Comparison of ENCODE assay signal across 24 cellular contexts in the genomic region with DNA sequence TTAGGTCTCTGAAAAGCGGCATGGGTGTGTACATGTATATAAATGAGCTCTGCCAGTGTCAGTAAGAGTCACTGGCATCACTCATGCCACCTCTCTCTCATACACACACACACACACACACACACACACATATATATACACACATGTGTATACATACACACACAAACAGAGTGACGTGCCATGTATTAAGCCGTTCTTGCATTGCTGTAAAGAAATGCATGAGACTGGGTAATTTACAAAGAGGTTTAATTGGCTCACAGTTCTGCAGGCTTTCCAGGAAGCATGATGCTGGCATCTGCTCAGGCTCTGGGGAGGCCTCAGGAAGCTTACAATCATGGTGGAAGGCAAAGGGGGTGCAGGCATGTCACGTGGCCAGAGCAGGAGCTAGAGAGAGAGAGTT.
A peak's percentile ranks its signal among the peaks of the same experiment; 100 is the strongest.
DNase-seq lines count a peak whose midpoint lies in the region; ATAC-seq, FAIRE-seq and TF ChIP-seq lines count a peak whose summit lies in the region.
"Had no signal": no experiment of that assay in that cellular context is flagged by ENCODE, and none has a peak within 500 bp of the region (broad histone marks: within the 10 kb centered on the region; RNA-seq: fewer than 3 reads in every experiment).

No MANE protein-coding gene starts in this region.

- H3K27me3 ChIP-seq in K562 (ENCODE audit: control insufficient read depth in 2 of 2, insufficient read depth in 2 of 2, low read length in 2 of 2) (no peaks in the 10 kb centered on the region), psoas muscle (ENCODE audit: insufficient read depth in 3 of 3, low read length in 2 of 3) (no peaks in the 10 kb centered on the region)
- H3K27me3 ChIP-seq: BLaER1 had no signal

- H3K27me3 Mint-ChIP-seq in activated naive CD4-positive, alpha-beta T cell treated with anti-CD3 and anti-CD28 coated beads, Interleukin-2, amount 10 ng/mL, durations not matched to agents 7 days and 5 days = no peaks in the 10 kb centered on the region
- no peaks in the 10 kb centered on the region for H3K27me3 Mint-ChIP-seq in activated naive CD4-positive, alpha-beta T cell treated with anti-CD3 and anti-CD28 coated beads for 36 hours (ENCODE audit: low read depth)
- H3K27me3 Mint-ChIP-seq: B cell; CD4-positive, CD25-positive, alpha-beta regulatory T cell had no signal

- CTCF ChIA-PET in activated naive CD4-positive, alpha-beta T cell treated with anti-CD3 and anti-CD28 coated beads, Interleukin-2, amount 10 ng/mL, durations not matched to agents 7 days and 5 days (lab: Charles Lee) = interaction anchor here (1.7 to 3.8 kb wide), 2 partner anchors 8 to 70 kb away, joined by 6 to 26 read pairs; no protein-coding TSS in a partner anchor
- CTCF ChIA-PET in activated naive CD4-positive, alpha-beta T cell treated with anti-CD3 and anti-CD28 coated beads for 36 hours (lab: Charles Lee) = interaction anchor here (0.7 to 3.4 kb wide), 3 partner anchors 9 to 196 kb away, joined by 3 to 15 read pairs (median 4); no protein-coding TSS in a partner anchor
- CTCF ChIA-PET in K562 (lab: Yijun Ruan, JAX; ENCODE audit: low intra/inter-chr PET ratio) = no interaction called here

- ATAC-seq in K562 (no peak), psoas muscle (no peak), HG02623 (IDR thresholded peaks at IDR 0.05; ENCODE audit: unreplicated experiment) (no peak)
- ATAC-seq: GM12878 had no signal

- H3K9me3 ChIP-seq in K562 (replicated peaks; ENCODE audit: control insufficient read depth, insufficient read depth, low read depth, low read length) (peaks cover 3% of the 10 kb centered on the region), psoas muscle (peaks cover 4% of the 10 kb centered on the region)
- H3K9me3 ChIP-seq: BLaER1, HAP-1 had no signal

- no peak for FAIRE-seq in K562 (lab: Jason Lieb, UNC)
- FAIRE-seq: A204.1, D721Med, GM12878, H54 had no signal

- TF ChIP-seq CTCF in K562 (IDR thresholded peaks at IDR 0.05 in 2 of 3, conservative IDR thresholded peaks at IDR 0.05 in 1 of 3; ENCODE audit: insufficient read depth in 2 of 3, low read depth in 1 of 3, low read length in 3 of 3) (no peak), psoas muscle (IDR thresholded peaks at IDR 0.05) (no peak)

- H3K4me1 Mint-ChIP-seq in activated naive CD4-positive, alpha-beta T cell treated with anti-CD3 and anti-CD28 coated beads, Interleukin-2, amount 10 ng/mL, durations not matched to agents 7 days and 5 days = peaks cover 56% of the 10 kb centered on the region
- peaks cover 19% of the 10 kb centered on the region for H3K4me1 Mint-ChIP-seq in activated naive CD4-positive, alpha-beta T cell treated with anti-CD3 and anti-CD28 coated beads for 36 hours (ENCODE audit: low read depth)

- peaks cover 27% of the 10 kb centered on the region for H3K36me3 Mint-ChIP-seq in activated naive CD4-positive, alpha-beta T cell treated with anti-CD3 and anti-CD28 coated beads, Interleukin-2, amount 10 ng/mL, durations not matched to agents 7 days and 5 days
- H3K36me3 Mint-ChIP-seq in activated naive CD4-positive, alpha-beta T cell treated with anti-CD3 and anti-CD28 coated beads for 36 hours (ENCODE audit: low read depth) = peaks cover 2% of the 10 kb centered on the region

- peaks cover 28% of the 10 kb centered on the region for H3K9me3 Mint-ChIP-seq in activated naive CD4-positive, alpha-beta T cell treated with anti-CD3 and anti-CD28 coated beads, Interleukin-2, amount 10 ng/mL, durations not matched to agents 7 days and 5 days
- peaks cover 16% of the 10 kb centered on the region for H3K9me3 Mint-ChIP-seq in activated naive CD4-positive, alpha-beta T cell treated with anti-CD3 and anti-CD28 coated beads for 36 hours

- intact Hi-C loops in activated naive CD4-positive, alpha-beta T cell treated with anti-CD3 and anti-CD28 coated beads for 36 hours (cut with micrococcal nuclease) = no loop called here
- intact Hi-C loops in K562 (cut with micrococcal nuclease) (loop anchor here (10.0 kb wide), 1 partner anchor 196 kb away; no protein-coding TSS in a partner anchor), psoas muscle (cut with DNase I) (no loop called here)

- no peak for DNase-seq in activated naive CD4-positive, alpha-beta T cell treated with anti-CD3 and anti-CD28 coated beads, Interleukin-2, amount 10 ng/mL, durations not matched to agents 7 days and 5 days
- no peak for DNase-seq in activated naive CD4-positive, alpha-beta T cell treated with anti-CD3 and anti-CD28 coated beads for 36 hours
- DNase-seq in K562 (ENCODE audit: extremely low read depth in 1 of 4, low spot score in 3 of 4) (no peak), psoas muscle (no peak), midbrain (lab: John Stamatoyannopoulos, UW) (no peak)
- DNase-seq in activated CD4-positive, alpha-beta T cell treated with anti-CD3 and anti-CD28 coated beads for 48 hours = no peak
- DNase-seq: CD4-positive, CD25-positive, alpha-beta regulatory T cell; CD8-positive, alpha-beta memory T cell; DMS 273 treated with DMSO at 0.1 percent for 48 hours; DMS79; EL; GDM1; GOT3; HFFc6 had no signal

- peaks cover 0 to 4% of the 10 kb centered on the region in 2 experiments; a peak in 2 of 5 replicates for H3K4me1 ChIP-seq in K562 (replicated peaks in 1 of 2; ENCODE audit: control insufficient read depth in 2 of 2, insufficient read depth in 2 of 2, low read length in 2 of 2)
- H3K4me1 ChIP-seq in psoas muscle = peaks cover 52% of the 10 kb centered on the region
- H3K4me1 ChIP-seq: HAP-1 had no signal

- H3K79me2 ChIP-seq in K562 (ENCODE audit: control insufficient read depth, insufficient read depth, low read length) = no peaks in the 10 kb centered on the region

- H3K27ac ChIP-seq in K562 (ENCODE audit: extremely low read depth, low read depth, low read length) = no peak overlapping the region
- H3K27ac ChIP-seq in psoas muscle = peak overlapping the region; percentile 91
- H3K27ac ChIP-seq: 22Rv1, BLaER1, C4-2B had no signal

- 25% methylated on average over 4 of the region's 4 CpGs for WGBS in K562 (ENCODE audit: insufficient coverage, low coverage, missing lambda C conversion rate)
- WGBS in psoas muscle, 3 donors = 74 to 89% (median 86%) methylated on average over 4 of the region's 4 CpGs

- no peak for TF ChIP-seq RAD21 in K562 (CRISPR knock-in tag; conservative IDR thresholded peaks at IDR 0.05 in 1 of 2, IDR thresholded peaks at IDR 0.05 in 1 of 2)

- H3K27ac Mint-ChIP-seq in activated naive CD4-positive, alpha-beta T cell treated with anti-CD3 and anti-CD28 coated beads, Interleukin-2, amount 10 ng/mL, durations not matched to agents 7 days and 5 days = peak overlapping the region; percentile 13
- no peak overlapping the region for H3K27ac Mint-ChIP-seq in activated naive CD4-positive, alpha-beta T cell treated with anti-CD3 and anti-CD28 coated beads for 36 hours
- H3K27ac Mint-ChIP-seq: B cell, HFFc6 had no signal

- no peak overlapping the region for H3K9ac ChIP-seq in K562 (ENCODE audit: insufficient read depth in 1 of 2, low read depth in 2 of 2, low read length in 2 of 2)
- H3K9ac ChIP-seq: BLaER1 had no signal

- no peak overlapping the region for H3K4me2 ChIP-seq in K562 (ENCODE audit: insufficient read depth, low read length)
- H3K4me2 ChIP-seq: BLaER1 had no signal

- no peak overlapping the region for H3K4me3 ChIP-seq in K562
- no peak overlapping the region for H3K4me3 ChIP-seq in psoas muscle
- H3K4me3 ChIP-seq: BLaER1, GM12878, HAP-1 had no signal

- TF ChIP-seq EP300 in K562 (IDR thresholded peaks at IDR 0.05; ENCODE audit: low read length) = no peak

- in situ Hi-C loops in K562 (cut with MboI) = no loop called here

- H4K20me1 ChIP-seq in K562 (replicated peaks; ENCODE audit: control insufficient read depth, insufficient read depth, low read length) = no peaks in the 10 kb centered on the region
- H4K20me1 ChIP-seq: BLaER1 had no signal

- BruUV-seq in K562 (replicated peaks; lab: Mats Ljungman, UMichigan) = no TSS peak

- no peak for TF ChIP-seq POLR2A in K562 (conservative IDR thresholded peaks at IDR 0.05)

- no peak overlapping the region for H3K4me3 Mint-ChIP-seq in activated naive CD4-positive, alpha-beta T cell treated with anti-CD3 and anti-CD28 coated beads, Interleukin-2, amount 10 ng/mL, durations not matched to agents 7 days and 5 days
- H3K4me3 Mint-ChIP-seq in activated naive CD4-positive, alpha-beta T cell treated with anti-CD3 and anti-CD28 coated beads for 36 hours = no peak overlapping the region
- H3K4me3 Mint-ChIP-seq: B cell; CD4-positive, CD25-positive, alpha-beta regulatory T cell; CD8-positive, alpha-beta memory T cell; HFFc6 had no signal

- H2AFZ ChIP-seq in K562 (ENCODE audit: low read depth, low read length) = no peak overlapping the region

- H3K9me1 ChIP-seq in K562 (ENCODE audit: control insufficient read depth, insufficient read depth, low read length) = no peaks in the 10 kb centered on the region

- POLR2A ChIA-PET in K562 (lab: Yijun Ruan, JAX) = interaction anchor here (0.7 kb wide), 1 partner anchor 10 kb away, joined by 3 read pairs; no protein-coding TSS in a partner anchor

- H3K36me3 ChIP-seq in K562 (ENCODE audit: control insufficient read depth, insufficient read depth, low read length) (no peaks in the 10 kb centered on the region), psoas muscle (ENCODE audit: insufficient read depth in 1 of 2, low read depth in 1 of 2) (peaks cover 12 to 69% of the 10 kb centered on the region in 2 donors)
- H3K36me3 ChIP-seq: BLaER1, HAP-1 had no signal

TF ChIP-seq in K562, 482 proteins besides CTCF, POLR2A, EP300 and RAD21:
- TF ChIP-seq CHD4 (IDR thresholded peaks at IDR 0.05; ENCODE audit: insufficient read depth, insufficient replicate concordance, low read depth, low read length, poor library complexity, severe bottlenecking) (no peak), BRCA1 (IDR thresholded peaks at IDR 0.05) (no peak), BRCA1 (CRISPR knock-in tag; IDR thresholded peaks at IDR 0.05) (no peak), ZNF316 (IDR thresholded peaks at IDR 0.05) (peak; percentile 45), TCF7L2 (IDR thresholded peaks at IDR 0.05; ENCODE audit: low read depth, low read length) (no peak)
